25 cellular contexts compared by ENCODE assay signal in the genomic region with DNA sequence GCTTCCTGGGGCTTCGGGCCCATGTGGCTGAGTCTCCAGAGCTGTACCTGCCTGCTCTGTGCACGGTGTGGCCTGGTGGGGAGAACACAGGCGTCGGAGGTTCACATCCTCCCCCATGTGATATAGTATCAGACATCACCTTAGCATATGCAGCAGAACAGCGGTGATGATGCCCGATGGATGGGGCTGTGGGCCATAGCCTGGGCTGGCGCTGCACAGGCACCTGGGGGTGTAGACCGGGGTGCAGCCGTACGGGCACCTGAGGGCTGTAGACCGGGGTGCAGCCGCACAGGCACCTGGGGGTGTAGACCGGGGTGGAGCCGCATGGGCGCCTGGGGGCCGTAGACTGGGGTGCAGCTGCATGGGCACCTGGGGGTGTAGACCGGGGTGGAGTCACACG. TPM values are rescaled to one million over a fixed set of nuclear protein-coding genes. Genes with fewer than 3 reads are reported as not detected.
DNase-seq lines count a peak whose midpoint lies in the region; ATAC-seq, FAIRE-seq and TF ChIP-seq lines count a peak whose summit lies in the region.
"Had no signal": no experiment of that assay in that cellular context is flagged by ENCODE, and none has a peak within 500 bp of the region (broad histone marks: within the 10 kb centered on the region; RNA-seq: fewer than 3 reads in every experiment).

No MANE protein-coding gene starts in this region.

- H4K8ac ChIP-seq in neuronal stem cell (ENCODE audit: low read depth, low read length), result no peak overlapping the region

- H3K4me3 ChIP-seq in left ventricle myocardium inferior, result no peak overlapping the region
- H3K4me3 ChIP-seq in right cardiac atrium (ENCODE audit: low read length), result no peak overlapping the region
- no peak overlapping the region for H3K4me3 ChIP-seq in Caco-2 (ENCODE audit: low read depth, low read length)
- peak overlapping the region in 1 of 2 donors; percentile 41 for H3K4me3 ChIP-seq in neuronal stem cell (ENCODE audit: low read length in 2 of 2)
- no peak overlapping the region for H3K4me3 ChIP-seq in HepG2 (replicated peaks in 1 of 3; ENCODE audit: insufficient read depth in 1 of 3, low read depth in 2 of 3, low read length in 3 of 3)
- H3K4me3 ChIP-seq: A549, GM12878, GM23338 had no signal

- H3K9ac ChIP-seq in neuronal stem cell (ENCODE audit: low read depth, low read length, poor library complexity) (no peak overlapping the region), HepG2 (ENCODE audit: insufficient read depth, low read depth, low read length) (no peak overlapping the region)

- in situ Hi-C loops in HepG2 (cut with HindIII; ENCODE audit: extremely low pct_ligation_motif_present, low pct_unique_long_range_greater_than_20kb), result no loop called here

- no peaks in the 10 kb centered on the region for H3K79me2 ChIP-seq in HepG2 (ENCODE audit: insufficient read depth, low read length)

- no peak overlapping the region for H3K4ac ChIP-seq in neuronal stem cell (ENCODE audit: low read length)

- H3K27me3 ChIP-seq in left ventricle myocardium inferior (ENCODE audit: low read depth), result no peaks in the 10 kb centered on the region
- no peaks in the 10 kb centered on the region for H3K27me3 ChIP-seq in right cardiac atrium (ENCODE audit: control insufficient read depth, insufficient read depth)
- H3K27me3 ChIP-seq in Caco-2 (replicated peaks; ENCODE audit: control insufficient read depth, insufficient read depth, low read length), result no peaks in the 10 kb centered on the region
- no peaks in the 10 kb centered on the region for H3K27me3 ChIP-seq in neuronal stem cell (ENCODE audit: control insufficient read depth in 3 of 3, insufficient read depth in 3 of 3, low read depth in 1 of 3, low read length in 3 of 3)
- no peaks in the 10 kb centered on the region for H3K27me3 ChIP-seq in HepG2 (ENCODE audit: control insufficient read depth in 1 of 2, insufficient read depth in 2 of 2, low read length in 2 of 2)

- H3K4me1 Mint-ChIP-seq in Caco-2 (ENCODE audit: low read depth, unreplicated experiment), result peaks cover 28% of the 10 kb centered on the region

- no peaks in the 10 kb centered on the region for H3K4me1 ChIP-seq in left ventricle myocardium inferior
- H3K4me1 ChIP-seq in right cardiac atrium (ENCODE audit: control insufficient read depth, insufficient read depth, low read length), result no peaks in the 10 kb centered on the region
- H3K4me1 ChIP-seq in Caco-2, result peaks cover 25% of the 10 kb centered on the region
- peaks cover 0 to 7% of the 10 kb centered on the region in 2 donors for H3K4me1 ChIP-seq in neuronal stem cell (ENCODE audit: control insufficient read depth in 2 of 2, insufficient read depth in 1 of 2, low read depth in 1 of 2, low read length in 2 of 2)
- H3K4me1 ChIP-seq in HepG2 (ENCODE audit: insufficient read depth, low read length), result peaks cover 8% of the 10 kb centered on the region; the same call in 1 of the 2 replicates
- H3K4me1 ChIP-seq: A549 had no signal

- H3K79me1 ChIP-seq in neuronal stem cell (ENCODE audit: low read depth, low read length), result no peaks in the 10 kb centered on the region

- TF ChIP-seq CTCF in left ventricle myocardium inferior (IDR thresholded peaks at IDR 0.05; ENCODE audit: borderline replicate concordance), result no peak
- TF ChIP-seq CTCF in Caco-2 (IDR thresholded peaks at IDR 0.05; ENCODE audit: insufficient read depth in 1 of 2, low read depth in 1 of 2, low read length in 1 of 2, severe bottlenecking in 1 of 2, unreplicated experiment in 1 of 2), result no peak
- TF ChIP-seq CTCF in HepG2 (CRISPR knock-in tag; IDR thresholded peaks at IDR 0.05), result no peak

- H3K4me3 Mint-ChIP-seq in Caco-2 (ENCODE audit: unreplicated experiment), result no peak overlapping the region
- H3K4me3 Mint-ChIP-seq: CD8-positive, alpha-beta T cell; GM23338 had no signal

- no peak overlapping the region for H2BK120ac ChIP-seq in neuronal stem cell (ENCODE audit: low read depth, low read length)

- H2BK5ac ChIP-seq in neuronal stem cell (ENCODE audit: low read length), result no peak overlapping the region

- no peak for ATAC-seq in Right ventricle myocardium inferior
- ATAC-seq in left ventricle myocardium superior, result no peak
- ATAC-seq in right cardiac atrium, result no peak
- ATAC-seq in HepG2, result no peak
- ATAC-seq in HG03571 (IDR thresholded peaks at IDR 0.05; ENCODE audit: unreplicated experiment), result no peak
- ATAC-seq: A549; CD8-positive, alpha-beta T cell; GM12878; GM23338 had no signal

- DNase-seq in Right ventricle myocardium inferior (ENCODE audit: missing footprints) (peak; percentile 60), left ventricle myocardium inferior (no peak), left ventricle myocardium superior (peak; percentile 10), right cardiac atrium (no peak), Caco-2 (no peak), neuronal stem cell (ENCODE audit: low spot score) (no peak), HepG2 (ENCODE audit: low spot score) (no peak)
- DNase-seq: AML-193; CD8-positive, alpha-beta T cell; DMS 273 treated with DMSO at 0.1 percent for 48 hours; DMS53; DND-41; EL; HCEC 1CT; IMR-90 had no signal

- no peak overlapping the region for H2BK15ac ChIP-seq in neuronal stem cell (ENCODE audit: low read length)

- BruUV-seq in Caco-2 (replicated peaks; lab: Mats Ljungman, UMichigan), result no TSS peak
- BruUV-seq in HepG2 (replicated peaks; lab: Mats Ljungman, UMichigan), result no TSS peak

- H3K9me3 Mint-ChIP-seq in Caco-2 (ENCODE audit: unreplicated experiment), result no peaks in the 10 kb centered on the region
- H3K9me3 Mint-ChIP-seq: CD8-positive, alpha-beta T cell; GM23338 had no signal

- TF ChIP-seq EP300 in HepG2 (IDR thresholded peaks at IDR 0.05; ENCODE audit: low read depth in 2 of 2, low read length in 2 of 2), result no peak
- no peak for TF ChIP-seq EP300 in HepG2 (CRISPR knock-in tag; IDR thresholded peaks at IDR 0.05; ENCODE audit: borderline replicate concordance)

- H3K36me3 ChIP-seq in left ventricle myocardium inferior (peaks cover 90% of the 10 kb centered on the region), Caco-2 (ENCODE audit: control insufficient read depth, insufficient read depth, low read length) (peaks cover 10% of the 10 kb centered on the region; the same call in 1 of the 2 replicates), neuronal stem cell (replicated peaks in 1 of 2; ENCODE audit: control insufficient read depth in 2 of 2, insufficient read depth in 2 of 2, low read length in 2 of 2) (peaks cover 29 to 85% of the 10 kb centered on the region in 2 donors), HepG2 (replicated peaks in 1 of 2; ENCODE audit: control insufficient read depth in 1 of 2, insufficient read depth in 2 of 2, low read length in 2 of 2) (peaks cover 21 to 62% of the 10 kb centered on the region in 2 experiments; a peak in 4 of 5 replicates)

- no peaks in the 10 kb centered on the region for H4K20me1 ChIP-seq in HepG2 (ENCODE audit: insufficient read depth, low read length)

- H2AK5ac ChIP-seq in neuronal stem cell (ENCODE audit: low read depth, low read length), result no peak overlapping the region

- no peaks in the 10 kb centered on the region for H3K9me3 ChIP-seq in left ventricle myocardium inferior (replicated peaks)
- no peaks in the 10 kb centered on the region for H3K9me3 ChIP-seq in right cardiac atrium (ENCODE audit: control insufficient read depth, low read length)
- H3K9me3 ChIP-seq in Caco-2, result no peaks in the 10 kb centered on the region
- peaks cover 0 to 5% of the 10 kb centered on the region in 2 donors for H3K9me3 ChIP-seq in neuronal stem cell (replicated peaks in 1 of 2; ENCODE audit: control insufficient read depth in 2 of 2, insufficient read depth in 1 of 2, low read depth in 1 of 2, low read length in 2 of 2)
- no peaks in the 10 kb centered on the region for H3K9me3 ChIP-seq in HepG2 (ENCODE audit: low read length)
- H3K9me3 ChIP-seq: A549 had no signal

- no peaks in the 10 kb centered on the region for H3K27me3 Mint-ChIP-seq in Caco-2 (ENCODE audit: insufficient read depth, unreplicated experiment)

- WGBS in right cardiac atrium, result 94% methylated on average over 18 of the region's 18 CpGs
- no CpG with 5 or more reads among the region's 18 CpGs for WGBS in neuronal stem cell (ENCODE audit: extremely low coverage in 2 of 2, insufficient read length in 2 of 2, insufficient replicate concordance in 1 of 2), 2 donors
- 98% methylated on average over 14 of the region's 18 CpGs for WGBS in HepG2 (ENCODE audit: low lambda C conversion rate)

- no peak for FAIRE-seq in HepG2 (lab: Jason Lieb, UNC)
- FAIRE-seq: A549, GM12878, H54 had no signal

- TF ChIP-seq RAD21 in HepG2 (CRISPR knock-in tag; IDR thresholded peaks at IDR 0.05), result no peak

- no peak overlapping the region for H3K18ac ChIP-seq in neuronal stem cell (ENCODE audit: low read length)

- H3K23ac ChIP-seq in neuronal stem cell (ENCODE audit: low read depth, low read length, poor library complexity), result peak overlapping the region; percentile 52

- no peak overlapping the region for H3K27ac ChIP-seq in left ventricle myocardium inferior (replicated peaks)
- H3K27ac ChIP-seq in right cardiac atrium (ENCODE audit: low read length), result no peak overlapping the region
- no peak overlapping the region for H3K27ac ChIP-seq in neuronal stem cell (replicated peaks; ENCODE audit: low read length)
- no peak overlapping the region for H3K27ac ChIP-seq in HepG2 (ENCODE audit: extremely low read length, insufficient read depth, low read length)
- H3K27ac ChIP-seq: 22Rv1, A549, HL-60 had no signal

- POLR2A ChIA-PET in Caco-2 (lab: Charles Lee) (interaction anchor here (1.0 kb wide), 1 partner anchor 30 kb away, joined by 8 read pairs; no protein-coding TSS in a partner anchor), HepG2 (lab: Yijun Ruan, JAX) (no interaction called here)

- CTCF ChIA-PET in Caco-2 (lab: Charles Lee) (no interaction called here), HepG2 (lab: Yijun Ruan, JAX; ENCODE audit: low intra/inter-chr PET ratio, low total read pairs) (no interaction called here)

- peak overlapping the region; percentile 87 for H3K27ac Mint-ChIP-seq in Caco-2 (ENCODE audit: unreplicated experiment)
- H3K27ac Mint-ChIP-seq: CD8-positive, alpha-beta T cell; GM23338 had no signal

- no peak overlapping the region for H2BK12ac ChIP-seq in neuronal stem cell (ENCODE audit: low read length)

- H4K91ac ChIP-seq in neuronal stem cell (ENCODE audit: low read depth, low read length, poor library complexity), result no peak overlapping the region

- H3K14ac ChIP-seq in neuronal stem cell (ENCODE audit: low read length), result no peak overlapping the region

- no peak for TF ChIP-seq POLR2A in HepG2 (IDR thresholded peaks at IDR 0.05; ENCODE audit: insufficient read depth in 1 of 2, low read depth in 2 of 2, low read length in 2 of 2)

- no peak overlapping the region for H2AFZ ChIP-seq in neuronal stem cell (ENCODE audit: low read length)
- H2AFZ ChIP-seq in HepG2 (ENCODE audit: low read length), result no peak overlapping the region
- H2AFZ ChIP-seq: GM23338 had no signal

- H3K36me3 Mint-ChIP-seq in Caco-2 (ENCODE audit: insufficient read depth, unreplicated experiment), result peaks cover 72% of the 10 kb centered on the region

- intact Hi-C loops in Right ventricle myocardium inferior (cut with DNase I) (no loop called here), left ventricle myocardium inferior (cut with micrococcal nuclease) (no loop called here), left ventricle myocardium superior (cut with micrococcal nuclease) (no loop called here), right cardiac atrium (cut with DNase I) (no loop called here), Caco-2 (cut with micrococcal nuclease; ENCODE audit: unreplicated experiment) (no loop called here), HepG2 (cut with micrococcal nuclease; ENCODE audit: unreplicated experiment) (no loop called here)

- H3K4me2 ChIP-seq in neuronal stem cell (ENCODE audit: insufficient read depth, low read length, poor library complexity, severe bottlenecking), result no peak overlapping the region
- H3K4me2 ChIP-seq in HepG2 (ENCODE audit: low read depth, low read length), result no peak overlapping the region
- H3K4me2 ChIP-seq: A549, GM23338 had no signal

RNA-seq across cellular contexts. Expression of gene NADSYN1, which starts 29.2 kb away (rescaled TPM):
- total RNA-seq in Right ventricle myocardium inferior (22.1 TPM), left ventricle myocardium inferior (17.5 TPM), left ventricle myocardium superior (20.5 TPM), right cardiac atrium (10 to 100 TPM; 23.0 to 28.2 (median 26.4) TPM), Caco-2 (2022) (91.3 and 101 TPM in 2 replicates), HepG2 (2016; rRNA removed; fragmentation: Illumina TruSeq; extraction: Trizol) (27.1 and 35.7 TPM in 2 replicates)
- polyA plus RNA-seq in right cardiac atrium (21.5 TPM), HepG2 (2011; rRNA removed) (51.5 and 63.4 TPM in 2 replicates)
- 16.3 TPM for polyA plus RNA-seq in neuronal stem cell (2013, experiment 1 of 2)
- polyA plus RNA-seq in neuronal stem cell (2013, experiment 2 of 2), result 16.8 TPM
- 8.5 and 12.4 TPM in 2 replicates for total RNA-seq in HepG2 (2016; cell fraction: cytosol; rRNA removed; fragmentation: Illumina TruSeq; extraction: Trizol; ENCODE audit: low read depth)
- 24.1 and 36.5 TPM in 2 replicates for total RNA-seq in HepG2 (2016; cell fraction: insoluble cytoplasmic fraction; rRNA removed; fragmentation: Illumina TruSeq; extraction: Trizol)
- total RNA-seq in HepG2 (2016; cell fraction: membrane; rRNA removed; fragmentation: Illumina TruSeq; extraction: Trizol), result 13.6 and 14.7 TPM in 2 replicates
- total RNA-seq in HepG2 (2016; cell fraction: nucleus; rRNA removed; fragmentation: Illumina TruSeq; extraction: Trizol), result 51.5 and 52.3 TPM in 2 replicates
- polyA plus RNA-seq in HepG2 (2011; cell fraction: cytosol; rRNA removed), result 35.3 and 38.4 TPM in 2 replicates
- polyA plus RNA-seq in HepG2 (2011; cell fraction: nucleus; rRNA removed), result 278 and 289 TPM in 2 replicates
- 36.9 and 39.9 TPM in 2 replicates for polyA plus RNA-seq in HepG2 (2012)
- polyA plus RNA-seq in HepG2 (2016; cell fraction: cytosol; fragmentation: Illumina TruSeq; extraction: Trizol; ENCODE audit: low read depth), result 8.2 and 8.4 TPM in 2 replicates
- polyA plus RNA-seq in HepG2 (2016; cell fraction: insoluble cytoplasmic fraction; fragmentation: Illumina TruSeq; extraction: Trizol; ENCODE audit: low read depth), result 21.4 and 22.2 TPM in 2 replicates
- polyA plus RNA-seq in HepG2 (2016; cell fraction: membrane; fragmentation: Illumina TruSeq; extraction: Trizol; ENCODE audit: low read depth), result 8.4 and 8.9 TPM in 2 replicates
- 95.9 and 99.0 TPM in 2 replicates for polyA plus RNA-seq in HepG2 (2016; cell fraction: nucleus; fragmentation: Illumina TruSeq; extraction: Trizol; ENCODE audit: insufficient read depth, low read depth)
- 80.9 and 97.1 TPM in 2 replicates for polyA minus RNA-seq in HepG2 (2011; rRNA and poly(A)+ RNA removed; ENCODE audit: low replicate concordance)
- polyA minus RNA-seq in HepG2 (2011; cell fraction: cytosol; rRNA and poly(A)+ RNA removed), result 17.1 and 19.6 TPM in 2 replicates
- 117 and 142 TPM in 2 replicates for polyA minus RNA-seq in HepG2 (2011; cell fraction: nucleus; rRNA and poly(A)+ RNA removed)

RNA-seq across cellular contexts. Expression of gene DHCR7, which starts 34.0 kb away (rescaled TPM):
- total RNA-seq in Right ventricle myocardium inferior (46.3 TPM), left ventricle myocardium inferior (39.1 TPM), left ventricle myocardium superior (41.3 TPM), right cardiac atrium (10 to 100 TPM; 52.7 to 73.5 (median 60.9) TPM), Caco-2 (2022) (344 and 371 TPM in 2 replicates), HepG2 (2016; rRNA removed; fragmentation: Illumina TruSeq; extraction: Trizol) (40.4 and 96.0 TPM in 2 replicates)
- polyA plus RNA-seq in right cardiac atrium (28.7 TPM), HepG2 (2011; rRNA removed) (143 and 241 TPM in 2 replicates)
- polyA plus RNA-seq in neuronal stem cell (2013, experiment 1 of 2), result 138 TPM
- 140 TPM for polyA plus RNA-seq in neuronal stem cell (2013, experiment 2 of 2)
- 11.3 and 13.3 TPM in 2 replicates for total RNA-seq in HepG2 (2016; cell fraction: cytosol; rRNA removed; fragmentation: Illumina TruSeq; extraction: Trizol; ENCODE audit: low read depth)
- 38.3 and 98.7 TPM in 2 replicates for total RNA-seq in HepG2 (2016; cell fraction: insoluble cytoplasmic fraction; rRNA removed; fragmentation: Illumina TruSeq; extraction: Trizol)
- 26.9 and 29.4 TPM in 2 replicates for total RNA-seq in HepG2 (2016; cell fraction: membrane; rRNA removed; fragmentation: Illumina TruSeq; extraction: Trizol)
- total RNA-seq in HepG2 (2016; cell fraction: nucleus; rRNA removed; fragmentation: Illumina TruSeq; extraction: Trizol), result 77.9 and 89.2 TPM in 2 replicates
- polyA plus RNA-seq in HepG2 (2011; cell fraction: cytosol; rRNA removed), result 92.8 and 116 TPM in 2 replicates
- polyA plus RNA-seq in HepG2 (2011; cell fraction: nucleus; rRNA removed), result 82.1 and 131 TPM in 2 replicates
- 315 and 354 TPM in 2 replicates for polyA plus RNA-seq in HepG2 (2012)
- 16.5 and 16.7 TPM in 2 replicates for polyA plus RNA-seq in HepG2 (2016; cell fraction: cytosol; fragmentation: Illumina TruSeq; extraction: Trizol; ENCODE audit: low read depth)
- polyA plus RNA-seq in HepG2 (2016; cell fraction: insoluble cytoplasmic fraction; fragmentation: Illumina TruSeq; extraction: Trizol; ENCODE audit: low read depth), result 50.6 and 73.9 TPM in 2 replicates
- polyA plus RNA-seq in HepG2 (2016; cell fraction: membrane; fragmentation: Illumina TruSeq; extraction: Trizol; ENCODE audit: low read depth), result 26.0 and 32.3 TPM in 2 replicates
- polyA plus RNA-seq in HepG2 (2016; cell fraction: nucleus; fragmentation: Illumina TruSeq; extraction: Trizol; ENCODE audit: insufficient read depth, low read depth), result 165 and 172 TPM in 2 replicates
- 160 and 313 TPM in 2 replicates for polyA minus RNA-seq in HepG2 (2011; rRNA and poly(A)+ RNA removed; ENCODE audit: low replicate concordance)
- 161 and 251 TPM in 2 replicates for polyA minus RNA-seq in HepG2 (2011; cell fraction: cytosol; rRNA and poly(A)+ RNA removed)
- 34.2 and 48.4 TPM in 2 replicates for polyA minus RNA-seq in HepG2 (2011; cell fraction: nucleus; rRNA and poly(A)+ RNA removed)

RNA-seq across cellular contexts. Expression of gene KRTAP5-7, which starts 44.9 kb away (rescaled TPM):
- total RNA-seq in Right ventricle myocardium inferior (not detected), left ventricle myocardium inferior (not detected), left ventricle myocardium superior (not detected), right cardiac atrium (not detected), Caco-2 (2022) (not detected in 2 replicates), HepG2 (2016; rRNA removed; fragmentation: Illumina TruSeq; extraction: Trizol) (not detected in 2 replicates)
- polyA plus RNA-seq in right cardiac atrium (not detected), HepG2 (2011; rRNA removed) (0.54 and 0.91 TPM in 2 replicates)
- polyA plus RNA-seq in neuronal stem cell (2013, experiment 1 of 2), result 0.03 TPM
- polyA plus RNA-seq in neuronal stem cell (2013, experiment 2 of 2), result not detected
- not detected in 2 replicates for total RNA-seq in HepG2 (2016; cell fraction: cytosol; rRNA removed; fragmentation: Illumina TruSeq; extraction: Trizol; ENCODE audit: low read depth)
- not detected in 2 replicates for total RNA-seq in HepG2 (2016; cell fraction: insoluble cytoplasmic fraction; rRNA removed; fragmentation: Illumina TruSeq; extraction: Trizol)
- not detected in 2 replicates for total RNA-seq in HepG2 (2016; cell fraction: membrane; rRNA removed; fragmentation: Illumina TruSeq; extraction: Trizol)
- not detected in 2 replicates for total RNA-seq in HepG2 (2016; cell fraction: nucleus; rRNA removed; fragmentation: Illumina TruSeq; extraction: Trizol)
- polyA plus RNA-seq in HepG2 (2011; cell fraction: cytosol; rRNA removed), result 0.38 and 0.96 TPM in 2 replicates
- polyA plus RNA-seq in HepG2 (2011; cell fraction: nucleus; rRNA removed), result 2.2 and 3.3 TPM in 2 replicates
- 1.0 and 6.0 TPM in 2 replicates for polyA plus RNA-seq in HepG2 (2012)
- polyA plus RNA-seq in HepG2 (2016; cell fraction: cytosol; fragmentation: Illumina TruSeq; extraction: Trizol; ENCODE audit: low read depth), result not detected in 2 replicates
- not detected in 2 replicates for polyA plus RNA-seq in HepG2 (2016; cell fraction: insoluble cytoplasmic fraction; fragmentation: Illumina TruSeq; extraction: Trizol; ENCODE audit: low read depth)
- polyA plus RNA-seq in HepG2 (2016; cell fraction: membrane; fragmentation: Illumina TruSeq; extraction: Trizol; ENCODE audit: low read depth), result not detected in 2 replicates
- polyA plus RNA-seq in HepG2 (2016; cell fraction: nucleus; fragmentation: Illumina TruSeq; extraction: Trizol; ENCODE audit: insufficient read depth, low read depth), result not detected in 2 replicates
- 0.60 TPM in 1 of 2 replicates, not detected in the other for polyA minus RNA-seq in HepG2 (2011; rRNA and poly(A)+ RNA removed; ENCODE audit: low replicate concordance)
- not detected in 2 replicates for polyA minus RNA-seq in HepG2 (2011; cell fraction: cytosol; rRNA and poly(A)+ RNA removed)
- polyA minus RNA-seq in HepG2 (2011; cell fraction: nucleus; rRNA and poly(A)+ RNA removed), result 1.1 TPM in 1 of 2 replicates, not detected in the other
- total RNA-seq: CD8-positive, alpha-beta T cell; G401; GM12878; GM23338; HT1080; IMR-90 had no signal
- polyA plus RNA-seq: A549, BJ, GM23338, IMR-90 had no signal

RNA-seq across cellular contexts. Expression of gene KRTAP5-8, which starts 55.6 kb away (rescaled TPM):
- total RNA-seq in Right ventricle myocardium inferior (not detected), left ventricle myocardium inferior (not detected), left ventricle myocardium superior (not detected), right cardiac atrium (not detected), Caco-2 (2022) (not detected in 2 replicates), HepG2 (2016; rRNA removed; fragmentation: Illumina TruSeq; extraction: Trizol) (not detected in 2 replicates)
- polyA plus RNA-seq in right cardiac atrium (not detected), HepG2 (2011; rRNA removed) (0.05 and 0.20 TPM in 2 replicates)
- not detected for polyA plus RNA-seq in neuronal stem cell (2013, experiment 1 of 2)
- 0.03 TPM for polyA plus RNA-seq in neuronal stem cell (2013, experiment 2 of 2)
- total RNA-seq in HepG2 (2016; cell fraction: cytosol; rRNA removed; fragmentation: Illumina TruSeq; extraction: Trizol; ENCODE audit: low read depth), result not detected in 2 replicates
- total RNA-seq in HepG2 (2016; cell fraction: insoluble cytoplasmic fraction; rRNA removed; fragmentation: Illumina TruSeq; extraction: Trizol), result not detected in 2 replicates
- total RNA-seq in HepG2 (2016; cell fraction: membrane; rRNA removed; fragmentation: Illumina TruSeq; extraction: Trizol), result not detected in 2 replicates
- not detected in 2 replicates for total RNA-seq in HepG2 (2016; cell fraction: nucleus; rRNA removed; fragmentation: Illumina TruSeq; extraction: Trizol)
- 0.09 and 0.17 TPM in 2 replicates for polyA plus RNA-seq in HepG2 (2011; cell fraction: cytosol; rRNA removed)
- 0.19 TPM in 1 of 2 replicates, not detected in the other for polyA plus RNA-seq in HepG2 (2011; cell fraction: nucleus; rRNA removed)
- 0.12 and 0.13 TPM in 2 replicates for polyA plus RNA-seq in HepG2 (2012)
- polyA plus RNA-seq in HepG2 (2016; cell fraction: cytosol; fragmentation: Illumina TruSeq; extraction: Trizol; ENCODE audit: low read depth), result not detected in 2 replicates
- polyA plus RNA-seq in HepG2 (2016; cell fraction: insoluble cytoplasmic fraction; fragmentation: Illumina TruSeq; extraction: Trizol; ENCODE audit: low read depth), result not detected in 2 replicates
- polyA plus RNA-seq in HepG2 (2016; cell fraction: membrane; fragmentation: Illumina TruSeq; extraction: Trizol; ENCODE audit: low read depth), result not detected in 2 replicates
- polyA plus RNA-seq in HepG2 (2016; cell fraction: nucleus; fragmentation: Illumina TruSeq; extraction: Trizol; ENCODE audit: insufficient read depth, low read depth), result not detected in 2 replicates
- 0.12 TPM in 2 replicates for polyA minus RNA-seq in HepG2 (2011; rRNA and poly(A)+ RNA removed; ENCODE audit: low replicate concordance)
- not detected in 2 replicates for polyA minus RNA-seq in HepG2 (2011; cell fraction: cytosol; rRNA and poly(A)+ RNA removed)
- polyA minus RNA-seq in HepG2 (2011; cell fraction: nucleus; rRNA and poly(A)+ RNA removed), result not detected in 2 replicates
- total RNA-seq: G401, GM23338, HT1080, IMR-90 had no signal
- polyA plus RNA-seq: A549, BJ, GM23338 had no signal

Comparison
In these comparisons a context has a peak if more than half of its experiments do, and no peak if none do; other contexts are left out.
1. DNase-seq: peak in Right ventricle myocardium inferior (single experiment) and left ventricle myocardium superior (single experiment); none in left ventricle myocardium inferior (single experiment), right cardiac atrium (0 of 3), Caco-2 (0 of 2), neuronal stem cell (single experiment) and HepG2 (single experiment).